In genomic region chr19:53013621-53014020, GRCh38 we compare ENCODE assay signal across 8 cellular contexts. TPM values are rescaled to one million over a fixed set of nuclear protein-coding genes. Genes with fewer than 3 reads are reported as not detected.
"Had no signal": no experiment of that assay in that cellular context is flagged by ENCODE, and none has a peak within 500 bp of the region (broad histone marks: within the 10 kb centered on the region; RNA-seq: fewer than 3 reads in every experiment).

A gene with protein sequence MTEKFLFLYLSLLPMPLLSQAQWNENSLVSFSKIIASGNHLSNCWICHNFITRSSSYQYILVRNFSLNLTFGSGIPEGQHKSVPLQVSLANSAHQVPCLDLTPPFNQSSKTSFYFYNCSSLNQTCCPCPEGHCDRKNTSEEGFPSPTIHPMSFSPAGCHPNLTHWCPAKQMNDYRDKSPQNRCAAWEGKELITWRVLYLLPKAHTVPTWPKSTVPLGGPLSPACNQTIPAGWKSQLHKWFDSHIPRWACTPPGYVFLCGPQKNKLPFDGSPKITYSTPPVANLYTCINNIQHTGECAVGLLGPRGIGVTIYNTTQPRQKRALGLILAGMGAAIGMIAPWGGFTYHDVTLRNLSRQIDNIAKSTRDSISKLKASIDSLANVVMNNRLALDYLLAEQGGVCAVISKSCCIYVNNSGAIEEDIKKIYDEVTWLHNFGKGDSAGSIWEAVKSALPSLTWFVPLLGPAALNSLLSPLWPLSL (plus strand): TSS chr19:53013921. CDS start chr19:53014091, 170 bp downstream.

- DNase-seq: KBM-7, KG1 had no signal

- ATAC-seq: HepG2, K562 had no signal

- H3K4me3 Mint-ChIP-seq: IgD-negative memory B cell had no signal

- H3K27ac ChIP-seq: HL-60 had no signal

- H3K4me1 Mint-ChIP-seq: IgD-negative memory B cell had no signal

- H3K4me3 ChIP-seq: K562 had no signal

RNA-seq across cellular contexts. Expression of the gene that starts here (rescaled TPM):
- total RNA-seq: HepG2, HT-29, HT1080, K562 had no signal
- polyA plus RNA-seq: HepG2 had no signal
